In genomic region chr3:143000525-143000924, GRCh38 we compare ENCODE assay signal across 1 cellular context.
TF ChIP-seq lines count a peak whose summit lies in the region.

No MANE protein-coding gene starts in this region.

TF ChIP-seq in SK-N-SH, 30 proteins besides CTCF, POLR2A, EP300 and RAD21:
- no peak for TF ChIP-seq TEAD4 (IDR thresholded peaks at IDR 0.05; ENCODE audit: borderline replicate concordance, insufficient read depth)
- no peak for TF ChIP-seq RCOR1 (IDR thresholded peaks at IDR 0.05; ENCODE audit: low read length)
- no peak for TF ChIP-seq NFIC (IDR thresholded peaks at IDR 0.05; ENCODE audit: borderline replicate concordance)
- no peak for TF ChIP-seq ELF1 (IDR thresholded peaks at IDR 0.05)
- no peak for TF ChIP-seq ZBTB33 (IDR thresholded peaks at IDR 0.05; ENCODE audit: borderline replicate concordance, low read depth)
- TF ChIP-seq GABPA (IDR thresholded peaks at IDR 0.05; ENCODE audit: low read depth), result no peak
- no peak for TF ChIP-seq JUND (IDR thresholded peaks at IDR 0.05)
- no peak for TF ChIP-seq YY1 (IDR thresholded peaks at IDR 0.05; ENCODE audit: low read depth)
- TF ChIP-seq PBX3 (IDR thresholded peaks at IDR 0.05), result no peak
- TF ChIP-seq RXRA (IDR thresholded peaks at IDR 0.05; ENCODE audit: borderline replicate concordance, low read depth), result no peak
- TF ChIP-seq SMC3 (IDR thresholded peaks at IDR 0.05; ENCODE audit: low read depth, low read length), result no peak
- TF ChIP-seq MXI1 (IDR thresholded peaks at IDR 0.05; ENCODE audit: low read depth, low read length), result no peak
- no peak for TF ChIP-seq MEF2A (IDR thresholded peaks at IDR 0.05; ENCODE audit: borderline replicate concordance, low read depth)
- TF ChIP-seq FOXJ3 (CRISPR knock-in tag; IDR thresholded peaks at IDR 0.05), result no peak
- no peak for TF ChIP-seq NRF1 (IDR thresholded peaks at IDR 0.05; ENCODE audit: low read depth, low read length)
- no peak for TF ChIP-seq MAX (IDR thresholded peaks at IDR 0.05; ENCODE audit: low read depth)
TF ChIP-seq in SK-N-SH: peak in this region for 0.
